Comparison of ENCODE assay signal across 17 cellular contexts in the genomic region with DNA sequence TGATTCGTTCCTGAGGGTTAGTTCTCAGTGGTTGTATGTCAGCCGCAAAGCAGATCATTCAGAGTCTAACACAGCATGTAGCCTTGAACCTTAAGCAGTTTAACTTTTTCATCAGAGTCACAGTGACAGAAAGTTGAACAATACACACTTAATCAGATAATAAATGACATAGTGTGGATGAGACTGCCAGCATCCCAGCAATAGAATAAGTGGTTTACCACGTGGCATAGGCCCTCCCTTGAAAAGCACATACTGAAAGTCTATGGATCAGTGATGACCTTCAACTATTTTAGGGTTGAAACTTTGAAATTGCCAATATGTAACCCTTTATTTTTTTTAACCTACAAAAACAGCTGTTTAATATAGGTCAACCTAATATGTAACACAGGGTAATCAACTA.
DNase-seq lines count a peak whose midpoint lies in the region; ATAC-seq and TF ChIP-seq lines count a peak whose summit lies in the region.
"Had no signal": no experiment of that assay in that cellular context is flagged by ENCODE, and none has a peak within 500 bp of the region (broad histone marks: within the 10 kb centered on the region; RNA-seq: fewer than 3 reads in every experiment).

No MANE protein-coding gene starts in this region.

- no peak overlapping the region for H3K4me3 ChIP-seq in CD4-positive, CD25-positive, alpha-beta regulatory T cell (ENCODE audit: low read depth, low read length)
- H3K4me3 ChIP-seq: GM23338, K562 had no signal

- no peak for DNase-seq in CD4-positive, CD25-positive, alpha-beta regulatory T cell
- no peak for DNase-seq in CD4-positive, alpha-beta T cell
- DNase-seq in activated naive CD8-positive, alpha-beta T cell treated with anti-CD3 and anti-CD28 coated beads for 36 hours, result no peak
- DNase-seq in foreskin keratinocyte, result no peak
- no peak for DNase-seq in ureter (ENCODE audit: low spot score)
- DNase-seq: ACHN; Calu3; CD8-positive, alpha-beta T cell; DMS79 treated with DMSO at 0.1 percent for 48 hours; GF-D8; HCEC 1CT; IMR-90 had no signal

- peaks cover 24 to 57% (median 35%) of the 10 kb centered on the region in 4 donors for H3K4me1 Mint-ChIP-seq in CD4-positive, CD25-positive, alpha-beta regulatory T cell
- peaks cover 41% of the 10 kb centered on the region for H3K4me1 Mint-ChIP-seq in CD4-positive, alpha-beta T cell (ENCODE audit: low read depth)
- peaks cover 57% of the 10 kb centered on the region for H3K4me1 Mint-ChIP-seq in activated naive CD8-positive, alpha-beta T cell treated with anti-CD3 and anti-CD28 coated beads for 36 hours
- H3K4me1 Mint-ChIP-seq in stimulated activated naive CD8-positive, alpha-beta T cell treated with anti-CD3 and anti-CD28 coated beads, Interleukin-15, Interleukin-2, amounts not matched to agents 100 ng/mL and 50 ng/mL, for 24 hours (ENCODE audit: low read depth), result peaks cover 65% of the 10 kb centered on the region

- no peaks in the 10 kb centered on the region for H3K27me3 ChIP-seq in CD4-positive, CD25-positive, alpha-beta regulatory T cell (ENCODE audit: control insufficient read depth, insufficient read depth, low read length)
- no peaks in the 10 kb centered on the region for H3K27me3 ChIP-seq in CD4-positive, alpha-beta T cell (ENCODE audit: control insufficient read depth, insufficient read depth, low read length)
- H3K27me3 ChIP-seq in foreskin keratinocyte, result no peaks in the 10 kb centered on the region

- no peak for ATAC-seq in CD4-positive, CD25-positive, alpha-beta regulatory T cell (ENCODE audit: low read depth in 2 of 2)
- ATAC-seq in CD4-positive, alpha-beta T cell (ENCODE audit: poor library complexity), result no peak
- ATAC-seq in foreskin keratinocyte (no peak), GM18867 (IDR thresholded peaks at IDR 0.05; ENCODE audit: unreplicated experiment) (no peak)
- ATAC-seq: CD8-positive, alpha-beta T cell; GM23338; K562 had no signal

- peak overlapping the region; percentile 25 for H3K27ac ChIP-seq in CD4-positive, CD25-positive, alpha-beta regulatory T cell (ENCODE audit: insufficient read depth, low read length, poor library complexity, severe bottlenecking)
- H3K27ac ChIP-seq in CD4-positive, alpha-beta T cell (ENCODE audit: low read depth, low read length), result no peak overlapping the region
- no peak overlapping the region for H3K27ac ChIP-seq in foreskin keratinocyte
- H3K27ac ChIP-seq: C4-2B had no signal

- no peaks in the 10 kb centered on the region for H3K36me3 ChIP-seq in CD4-positive, CD25-positive, alpha-beta regulatory T cell (ENCODE audit: control insufficient read depth, insufficient read depth, low read length)

- intact Hi-C loops in CD4-positive, alpha-beta T cell (cut with DNase I, micrococcal nuclease), result no loop called here

- POLR2A ChIA-PET in CD4-positive, alpha-beta T cell (lab: Charles Lee), result no interaction called here

- peak overlapping the region in 1 of 3 donors; percentile 39 for H3K27ac Mint-ChIP-seq in CD4-positive, CD25-positive, alpha-beta regulatory T cell
- peak overlapping the region; percentile 8 for H3K27ac Mint-ChIP-seq in CD4-positive, alpha-beta T cell
- peak overlapping the region; percentile 76 for H3K27ac Mint-ChIP-seq in activated naive CD8-positive, alpha-beta T cell treated with anti-CD3 and anti-CD28 coated beads for 36 hours
- H3K27ac Mint-ChIP-seq in stimulated activated naive CD8-positive, alpha-beta T cell treated with anti-CD3 and anti-CD28 coated beads, Interleukin-15, Interleukin-2, amounts not matched to agents 100 ng/mL and 50 ng/mL, for 24 hours, result peak overlapping the region; percentile 81
- H3K27ac Mint-ChIP-seq: CD8-positive, alpha-beta T cell; GM23338 had no signal

- TF ChIP-seq CTCF in CD4-positive, alpha-beta T cell (IDR thresholded peaks at IDR 0.05), result no peak
- no peak for TF ChIP-seq CTCF in foreskin keratinocyte (conservative IDR thresholded peaks at IDR 0.05)

- H3K9me3 Mint-ChIP-seq in CD4-positive, CD25-positive, alpha-beta regulatory T cell, result peaks cover 0 to 1% (median 0%) of the 10 kb centered on the region in 7 donors
- no peaks in the 10 kb centered on the region for H3K9me3 Mint-ChIP-seq in CD4-positive, alpha-beta T cell
- peaks cover 6% of the 10 kb centered on the region for H3K9me3 Mint-ChIP-seq in activated naive CD8-positive, alpha-beta T cell treated with anti-CD3 and anti-CD28 coated beads for 36 hours
- peaks cover 4% of the 10 kb centered on the region for H3K9me3 Mint-ChIP-seq in stimulated activated naive CD8-positive, alpha-beta T cell treated with anti-CD3 and anti-CD28 coated beads, Interleukin-15, Interleukin-2, amounts not matched to agents 100 ng/mL and 50 ng/mL, for 24 hours
- H3K9me3 Mint-ChIP-seq: CD8-positive, alpha-beta T cell; GM23338 had no signal

- CTCF ChIA-PET in CD4-positive, alpha-beta T cell (lab: Charles Lee), result no interaction called here

- H3K4me3 Mint-ChIP-seq in CD4-positive, CD25-positive, alpha-beta regulatory T cell, result peak overlapping the region in 1 of 4 donors; percentile 23
- H3K4me3 Mint-ChIP-seq in CD4-positive, alpha-beta T cell, result no peak overlapping the region
- no peak overlapping the region for H3K4me3 Mint-ChIP-seq in activated naive CD8-positive, alpha-beta T cell treated with anti-CD3 and anti-CD28 coated beads for 36 hours
- peak overlapping the region; percentile 52 for H3K4me3 Mint-ChIP-seq in stimulated activated naive CD8-positive, alpha-beta T cell treated with anti-CD3 and anti-CD28 coated beads, Interleukin-15, Interleukin-2, amounts not matched to agents 100 ng/mL and 50 ng/mL, for 24 hours
- H3K4me3 Mint-ChIP-seq: CD8-positive, alpha-beta T cell; GM23338 had no signal

- peaks cover 5% of the 10 kb centered on the region for H3K27me3 Mint-ChIP-seq in CD4-positive, CD25-positive, alpha-beta regulatory T cell
- H3K27me3 Mint-ChIP-seq in CD4-positive, alpha-beta T cell, result no peaks in the 10 kb centered on the region
- H3K27me3 Mint-ChIP-seq in activated naive CD8-positive, alpha-beta T cell treated with anti-CD3 and anti-CD28 coated beads for 36 hours, result no peaks in the 10 kb centered on the region
- no peaks in the 10 kb centered on the region for H3K27me3 Mint-ChIP-seq in stimulated activated naive CD8-positive, alpha-beta T cell treated with anti-CD3 and anti-CD28 coated beads, Interleukin-15, Interleukin-2, amounts not matched to agents 100 ng/mL and 50 ng/mL, for 24 hours

- no peaks in the 10 kb centered on the region for H3K9me3 ChIP-seq in CD4-positive, CD25-positive, alpha-beta regulatory T cell (ENCODE audit: control insufficient read depth in 2 of 2, low read length in 2 of 2)
- H3K9me3 ChIP-seq in CD4-positive, alpha-beta T cell (ENCODE audit: control insufficient read depth, low read length), result no peaks in the 10 kb centered on the region

- H3K4me1 ChIP-seq in CD4-positive, CD25-positive, alpha-beta regulatory T cell (ENCODE audit: control insufficient read depth, insufficient read depth, low read length, poor library complexity, severe bottlenecking), result peaks cover 6% of the 10 kb centered on the region
- H3K4me1 ChIP-seq in foreskin keratinocyte, result peaks cover 6% of the 10 kb centered on the region

- H3K36me3 Mint-ChIP-seq in CD4-positive, CD25-positive, alpha-beta regulatory T cell, result no peaks in the 10 kb centered on the region
- no peaks in the 10 kb centered on the region for H3K36me3 Mint-ChIP-seq in CD4-positive, alpha-beta T cell (ENCODE audit: low read depth)
- H3K36me3 Mint-ChIP-seq in activated naive CD8-positive, alpha-beta T cell treated with anti-CD3 and anti-CD28 coated beads for 36 hours, result peaks cover 22% of the 10 kb centered on the region
- peaks cover 6% of the 10 kb centered on the region for H3K36me3 Mint-ChIP-seq in stimulated activated naive CD8-positive, alpha-beta T cell treated with anti-CD3 and anti-CD28 coated beads, Interleukin-15, Interleukin-2, amounts not matched to agents 100 ng/mL and 50 ng/mL, for 24 hours (ENCODE audit: low read depth)
- H3K36me3 Mint-ChIP-seq: CD8-positive, alpha-beta T cell had no signal
